ENCODE assay signal across 29 cellular contexts in the genomic region with DNA sequence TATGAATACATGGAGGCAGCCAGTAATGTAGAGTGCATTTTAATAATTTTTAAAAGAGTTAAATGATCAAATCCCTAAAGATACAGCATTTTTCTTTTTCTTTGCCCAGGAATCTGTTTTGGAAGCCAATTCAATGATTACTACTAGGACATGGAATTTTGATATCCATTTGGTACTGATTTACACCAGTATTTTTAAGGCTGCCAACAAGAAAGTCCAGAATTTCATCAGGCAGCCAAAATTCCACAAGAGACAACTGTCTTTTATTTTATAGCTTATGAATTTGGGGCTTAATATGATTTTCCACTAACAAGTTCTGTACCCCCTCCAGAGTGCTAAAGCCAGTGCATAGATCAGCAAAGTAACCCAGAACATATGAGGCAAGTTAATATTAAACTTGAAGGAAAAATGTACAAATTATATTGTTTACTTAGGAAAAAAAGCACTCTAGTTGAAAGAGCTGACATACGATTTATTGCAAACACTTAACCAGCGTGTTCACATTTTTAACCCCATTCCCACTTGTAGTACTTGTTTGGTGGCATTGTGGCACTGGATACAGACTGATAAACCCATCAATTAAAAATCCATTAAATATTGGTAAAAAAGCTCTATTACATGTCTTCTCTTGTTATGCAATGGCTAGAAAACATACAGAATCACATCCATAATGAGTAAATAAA.
"Had no signal": no experiment of that assay in that cellular context is flagged by ENCODE, and none has a peak within 500 bp of the region (broad histone marks: within the 10 kb centered on the region; RNA-seq: fewer than 3 reads in every experiment).

No MANE protein-coding gene starts in this region.

- H3K4me3 ChIP-seq: esophagus muscularis mucosa, heart left ventricle, lower lobe of right lung, right atrium auricular region, smooth muscle cell, thyroid gland, upper lobe of left lung had no signal

- DNase-seq: activated CD4-positive, alpha-beta memory T cell treated with anti-CD3 and anti-CD28 coated beads for 36 hours; activated CD4-positive, alpha-beta T cell treated with anti-CD3 and anti-CD28 coated beads, Interleukin-2, amount 10 ng/mL, durations not matched to agents 24 days and 14 days; activated CD4-positive, CD25-positive, alpha-beta regulatory T cell treated with anti-CD3 and anti-CD28 coated beads, Interleukin-2, amount 50 U/mL, for 72 hours; activated CD8-positive, alpha-beta memory T cell treated with anti-CD3 and anti-CD28 coated beads, Interleukin-2, amount 50 U/mL, for 4 hours; activated gamma-delta T cell; activated naive CD4-positive, alpha-beta T cell treated with anti-CD3 and anti-CD28 coated beads, Interleukin-2, amount 50 U/mL, for 16 hours; activated T-cell treated with anti-CD3 and anti-CD28 coated beads, Interleukin-2, amount 50 U/mL, for 24 hours; amygdala; dermis blood vessel endothelial cell; effector CD4-positive, alpha-beta T cell; heart left ventricle; kidney glomerular epithelial cell; lower lobe of right lung; mesendoderm; natural killer cell; stimulated activated CD4-positive, alpha-beta T cell treated with anti-CD3 and anti-CD28 coated beads, Interleukin-1b, Interleukin-23, amount 100 ng/mL, for 48 hours; stimulated activated CD4-positive, alpha-beta T cell treated with anti-CD3 and anti-CD28 coated beads, Interleukin-4, amount 100 ng/mL, for 4 hours; stimulated activated CD8-positive, alpha-beta memory T cell treated with anti-CD3 and anti-CD28 coated beads, Interleukin-4, amount 100 ng/mL, for 48 hours; stimulated activated naive CD8-positive, alpha-beta T cell treated with anti-CD3 and anti-CD28 coated beads, Interleukin-15, amount 100 ng/mL, for 72 hours; T-helper 9 cell; thyroid gland; upper lobe of left lung had no signal

- H3K4me1 Mint-ChIP-seq: activated CD4-positive, alpha-beta T cell treated with anti-CD3 and anti-CD28 coated beads, Interleukin-2, amount 10 ng/mL, durations not matched to agents 24 days and 14 days; central memory CD8-positive, alpha-beta T cell; natural killer cell; stimulated activated memory B cell treated with anti-CD40 and anti-IgM and Interleukin-4, amounts not matched to agents 10 μg/mL and 1 μg/mL and 100 μg/mL, for 72 hours; stimulated activated naive CD8-positive, alpha-beta T cell treated with anti-CD3 and anti-CD28 coated beads, Interleukin-15, amount 100 ng/mL, for 72 hours had no signal

- H3K36me3 ChIP-seq: esophagus muscularis mucosa, heart left ventricle, lower lobe of right lung, right atrium auricular region, thyroid gland, upper lobe of left lung had no signal

- H3K27me3 Mint-ChIP-seq: stimulated activated memory B cell treated with anti-CD40 and anti-IgM and Interleukin-4, amounts not matched to agents 10 μg/mL and 1 μg/mL and 100 μg/mL, for 72 hours had no signal

- H3K4me3 Mint-ChIP-seq: activated CD4-positive, alpha-beta memory T cell treated with anti-CD3 and anti-CD28 coated beads for 36 hours; activated CD4-positive, alpha-beta T cell treated with anti-CD3 and anti-CD28 coated beads, Interleukin-2, amount 10 ng/mL, durations not matched to agents 24 days and 14 days; activated T-cell treated with anti-CD3 and anti-CD28 coated beads, Interleukin-2, amount 50 U/mL, for 24 hours; central memory CD8-positive, alpha-beta T cell; natural killer cell; stimulated activated memory B cell treated with anti-CD40 and anti-IgM and Interleukin-4, amounts not matched to agents 10 μg/mL and 1 μg/mL and 100 μg/mL, for 72 hours; stimulated activated naive CD8-positive, alpha-beta T cell treated with anti-CD3 and anti-CD28 coated beads, Interleukin-15, amount 100 ng/mL, for 72 hours; T-helper 1 cell treated with Interleukin-12 subunit alpha and Interleukin-12 subunit beta and Interleukin-4 antibody, amounts not matched to agents 30 μg/mL and 1 μg/mL, for 36 hours had no signal

- H3K27me3 ChIP-seq: esophagus muscularis mucosa, heart left ventricle, right atrium auricular region, thyroid gland, upper lobe of left lung had no signal

- H3K9me3 ChIP-seq: esophagus muscularis mucosa, heart left ventricle, lower lobe of right lung, right atrium auricular region, thyroid gland, upper lobe of left lung had no signal

- ATAC-seq: heart left ventricle; left lobe of liver; lower lobe of right lung; natural killer cell; stimulated activated memory B cell treated with anti-CD40 and anti-IgM and Interleukin-4, amounts not matched to agents 10 μg/mL and 1 μg/mL and 100 μg/mL, for 72 hours; stimulated activated naive CD8-positive, alpha-beta T cell treated with anti-CD3 and anti-CD28 coated beads, Interleukin-15, amount 100 ng/mL, for 72 hours had no signal

- H3K27ac ChIP-seq: esophagus muscularis mucosa, heart left ventricle, lower lobe of right lung, right atrium auricular region, thyroid gland, upper lobe of left lung had no signal

- H3K9me3 Mint-ChIP-seq: activated CD4-positive, alpha-beta memory T cell treated with anti-CD3 and anti-CD28 coated beads for 36 hours; activated CD4-positive, alpha-beta T cell treated with anti-CD3 and anti-CD28 coated beads, Interleukin-2, amount 10 ng/mL, durations not matched to agents 24 days and 14 days; activated T-cell treated with anti-CD3 and anti-CD28 coated beads, Interleukin-2, amount 50 U/mL, for 24 hours; central memory CD8-positive, alpha-beta T cell; stimulated activated memory B cell treated with anti-CD40 and anti-IgM and Interleukin-4, amounts not matched to agents 10 μg/mL and 1 μg/mL and 100 μg/mL, for 72 hours; T-helper 1 cell treated with Interleukin-12 subunit alpha and Interleukin-12 subunit beta and Interleukin-4 antibody, amounts not matched to agents 30 μg/mL and 1 μg/mL, for 36 hours had no signal

- H3K27ac Mint-ChIP-seq: activated CD4-positive, alpha-beta memory T cell treated with anti-CD3 and anti-CD28 coated beads for 36 hours; activated CD4-positive, alpha-beta T cell treated with anti-CD3 and anti-CD28 coated beads, Interleukin-2, amount 10 ng/mL, durations not matched to agents 24 days and 14 days; activated T-cell treated with anti-CD3 and anti-CD28 coated beads, Interleukin-2, amount 50 U/mL, for 24 hours; natural killer cell; stimulated activated memory B cell treated with anti-CD40 and anti-IgM and Interleukin-4, amounts not matched to agents 10 μg/mL and 1 μg/mL and 100 μg/mL, for 72 hours; stimulated activated naive CD8-positive, alpha-beta T cell treated with anti-CD3 and anti-CD28 coated beads, Interleukin-15, amount 100 ng/mL, for 72 hours; T-helper 1 cell treated with Interleukin-12 subunit alpha and Interleukin-12 subunit beta and Interleukin-4 antibody, amounts not matched to agents 30 μg/mL and 1 μg/mL, for 36 hours had no signal

- H3K36me3 Mint-ChIP-seq: activated CD4-positive, alpha-beta memory T cell treated with anti-CD3 and anti-CD28 coated beads for 36 hours; natural killer cell; stimulated activated memory B cell treated with anti-CD40 and anti-IgM and Interleukin-4, amounts not matched to agents 10 μg/mL and 1 μg/mL and 100 μg/mL, for 72 hours had no signal

- H3K4me1 ChIP-seq: esophagus muscularis mucosa, heart left ventricle, lower lobe of right lung, right atrium auricular region, thyroid gland had no signal

- H3K4me2 ChIP-seq: smooth muscle cell had no signal
